ENCODE assay signal across 1 cellular context in the genomic region with DNA sequence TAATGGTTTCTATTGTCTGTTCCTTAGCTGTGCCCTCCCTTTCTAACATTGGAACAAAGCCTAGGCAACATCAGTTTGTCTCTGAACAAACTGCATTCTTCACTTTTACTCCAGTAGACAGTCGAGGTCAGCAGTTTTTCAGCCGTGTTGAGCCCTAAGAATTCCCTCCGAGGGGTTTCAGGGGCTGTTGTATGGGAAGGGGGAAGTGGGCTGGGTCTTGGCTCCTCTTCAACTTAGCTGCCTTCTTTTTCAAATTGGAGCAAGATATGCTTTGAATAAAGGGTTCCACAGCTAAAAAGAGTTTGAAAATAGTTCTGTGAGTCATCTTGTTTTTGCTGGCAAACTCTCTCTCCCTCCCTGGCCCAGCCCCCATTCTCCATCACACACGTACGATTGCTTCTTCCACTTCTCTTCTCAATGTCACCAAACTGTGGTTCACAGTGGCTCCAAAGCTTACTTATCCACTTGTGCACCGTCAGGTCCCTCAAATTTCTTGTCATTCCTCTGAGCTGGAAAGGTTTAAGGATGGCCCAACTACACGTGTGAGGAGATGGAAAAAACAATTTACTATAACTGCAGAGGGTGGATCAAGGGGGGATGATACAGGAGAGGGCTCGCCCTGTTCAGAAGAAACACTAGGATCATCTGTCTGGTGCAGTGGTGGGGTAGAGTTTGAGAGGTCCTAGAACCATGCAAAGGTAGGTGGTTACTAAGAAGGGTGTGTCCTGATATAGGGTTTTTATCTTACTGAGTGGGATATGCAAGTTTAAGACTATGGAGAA.
TF ChIP-seq lines count a peak whose summit lies in the region.

No MANE protein-coding gene starts in this region.

TF ChIP-seq in H1, 55 proteins besides CTCF, POLR2A, EP300 and RAD21:
- TF ChIP-seq TCF12 (IDR thresholded peaks at IDR 0.05; ENCODE audit: low read depth, low read length) (no peak), FOSL1 (IDR thresholded peaks at IDR 0.05; ENCODE audit: insufficient read depth, low read depth, low read length) (no peak), RNF2 (IDR thresholded peaks at IDR 0.05; ENCODE audit: borderline replicate concordance, low read depth, low read length, missing control alignments, poor library complexity, severe bottlenecking) (no peak), JUND (IDR thresholded peaks at IDR 0.05; ENCODE audit: low read length) (no peak), MAFK (IDR thresholded peaks at IDR 0.05; ENCODE audit: low read depth, low read length) (peak; percentile 51)
